Comparison of ENCODE assay signal across 7 cellular contexts in genomic region chr3:57006949-57007419, GRCh38.
DNase-seq lines count a peak whose midpoint lies in the region; TF ChIP-seq lines count a peak whose summit lies in the region.

No MANE protein-coding gene starts in this region.

- H3K4me1 ChIP-seq in HEK293 (ENCODE audit: control insufficient read depth, insufficient read depth, low read length) (peaks cover 4% of the 10 kb centered on the region; the same call in 1 of the 2 replicates), tibial artery (peaks cover 0 to 42% (median 30%) of the 10 kb centered on the region in 4 donors)

- POLR2A ChIA-PET in HEK293 (lab: Yijun Ruan, JAX) = no interaction called here

- CTCF ChIA-PET in HEK293 (lab: Yijun Ruan, JAX) = interaction anchor here (1.4 to 6.7 kb wide), 2 partner anchors 8 to 11 kb away, joined by 3 to 40 read pairs; no protein-coding TSS in a partner anchor

- H3K27ac ChIP-seq in HEK293 (ENCODE audit: extremely low read depth, low read depth, low read length) = no peak overlapping the region; the same call in 1 of the 2 replicates
- peak overlapping the region; percentile 77 to 85 for H3K27ac ChIP-seq in tibial artery

- H3K4me3 ChIP-seq in HEK293 (ENCODE audit: low read depth, low read length) (no peak overlapping the region), tibial artery (peak overlapping the region in 1 of 2 donors; percentile 31)

- peak; percentile 46; the same call in 1 of the 2 replicates for TF ChIP-seq CTCF in HEK293 (tag by site-specific recombination; IDR thresholded peaks at IDR 0.05)
- TF ChIP-seq CTCF in tibial artery (IDR thresholded peaks at IDR 0.05) = no peak

- no peaks in the 10 kb centered on the region for H3K36me3 ChIP-seq in HEK293 (ENCODE audit: control insufficient read depth in 2 of 2, insufficient read depth in 1 of 2, low read length in 2 of 2)
- no peaks in the 10 kb centered on the region for H3K36me3 ChIP-seq in tibial artery

- H3K9me3 ChIP-seq in HEK293 (ENCODE audit: control insufficient read depth, insufficient read depth, low read depth, low read length) (no peaks in the 10 kb centered on the region), tibial artery (no peaks in the 10 kb centered on the region)

- intact Hi-C loops in tibial artery (cut with DNase I; ENCODE audit: low total_unique reads) = no loop called here

- no peaks in the 10 kb centered on the region for H3K27me3 ChIP-seq in tibial artery

- DNase-seq in amniotic epithelial cell (ENCODE audit: low read depth) (peak; percentile 67), kidney tubule cell (ENCODE audit: low spot score) (peak; percentile 74), tibial artery (peak in 1 of 2 donors; percentile 57), NCI-H748 treated with DMSO at 0.1 percent for 48 hours (lab: John Stamatoyannopoulos, UW) (no peak), epidermal melanocyte (ENCODE audit: insufficient read length, low spot score) (no peak)
- DNase-seq in stimulated activated naive CD4-positive, alpha-beta T cell (lab: John Stamatoyannopoulos, UW) = no peak

TF ChIP-seq in HEK293, 187 proteins besides CTCF, POLR2A, EP300 and RAD21:
- TF ChIP-seq ZNF398 (tag by site-specific recombination; IDR thresholded peaks at IDR 0.05) (0 out of 2 replicates have a peak, but pooled peaks have one; percentile 7), GLI2 (tag by site-specific recombination; IDR thresholded peaks at IDR 0.05; ENCODE audit: borderline replicate concordance, low read depth) (no peak), ZIC2 (tag by site-specific recombination; IDR thresholded peaks at IDR 0.05) (peak; percentile 65)

Comparison
In these comparisons a context has a peak if more than half of its experiments do, and no peak if none do; other contexts are left out.
1. DNase-seq: peak in amniotic epithelial cell (single experiment) and kidney tubule cell (single experiment); none in NCI-H748 treated with DMSO at 0.1 percent for 48 hours (single experiment), epidermal melanocyte (single experiment) and stimulated activated naive CD4-positive, alpha-beta T cell (0 of 6).